Comparison of ENCODE assay signal across 11 cellular contexts in the genomic region with DNA sequence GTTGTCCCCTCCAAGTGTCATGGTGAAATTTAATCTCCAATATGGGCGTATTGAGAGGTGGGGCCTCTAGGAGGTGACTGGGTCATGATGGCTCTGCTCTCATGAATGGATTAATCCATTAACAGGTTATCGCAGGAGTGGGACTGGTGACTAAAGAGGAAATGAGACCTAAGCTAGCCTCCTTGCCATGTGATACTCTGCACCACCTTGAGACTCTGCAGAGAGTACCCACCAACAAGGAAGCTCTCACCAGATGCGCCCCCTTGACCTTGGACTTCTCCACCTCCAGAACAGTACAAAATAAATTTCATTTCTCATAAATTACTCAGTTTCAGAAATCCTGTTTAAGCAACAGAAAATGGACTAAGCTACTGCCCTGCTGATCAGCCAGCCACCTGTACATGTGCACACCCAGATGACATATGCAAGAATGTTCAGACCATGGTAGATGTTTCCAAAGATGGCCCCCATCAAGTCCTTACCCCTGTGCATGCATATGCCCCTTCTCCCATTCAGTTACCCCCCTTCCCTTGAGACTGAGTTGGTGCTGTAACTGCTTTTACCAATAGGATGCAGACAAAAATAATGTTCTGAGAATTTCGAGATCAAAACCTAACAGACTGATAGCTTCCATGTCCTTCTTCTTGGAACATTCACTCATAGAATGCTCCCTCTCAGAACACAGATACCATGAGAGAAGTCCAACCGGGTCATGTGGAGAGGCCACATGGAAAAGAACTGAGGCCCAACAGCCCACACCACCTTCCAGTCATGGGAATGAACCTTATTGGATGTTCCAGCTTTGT. TPM values are rescaled to one million over a fixed set of nuclear protein-coding genes. Genes with fewer than 3 reads are reported as not detected.
DNase-seq lines count a peak whose midpoint lies in the region; ATAC-seq and TF ChIP-seq lines count a peak whose summit lies in the region.
"Had no signal": no experiment of that assay in that cellular context is flagged by ENCODE, and none has a peak within 500 bp of the region (broad histone marks: within the 10 kb centered on the region; RNA-seq: fewer than 3 reads in every experiment).

No MANE protein-coding gene starts in this region.

- WGBS in thyroid gland, 2 donors: 91 to 94% methylated on average over 5 of the region's 5 CpGs

- DNase-seq in CD14-positive monocyte (ENCODE audit: low spot score) (no peak), activated B cell treated with CpG ODN at 0.5 μM for 24 hours (no peak), thyroid gland (no peak), AG08395 (ENCODE audit: low spot score) (no peak), islet precursor cell (no peak), CD1c-positive myeloid dendritic cell (ENCODE audit: extremely low spot score) (no peak)
- DNase-seq: DMS79, dorsolateral prefrontal cortex, NCI-H446 had no signal

- peak overlapping the region; percentile 80 to 92 (median 89) for H3K27ac Mint-ChIP-seq in CD14-positive monocyte
- H3K27ac Mint-ChIP-seq in activated B cell treated with CpG ODN at 0.5 μM for 24 hours: peak overlapping the region; percentile 85

- peak overlapping the region in 1 of 3 donors; percentile 11 for H3K27ac ChIP-seq in thyroid gland

- no peak overlapping the region for H3K4me3 ChIP-seq in thyroid gland (replicated peaks in 1 of 3)
- H3K4me3 ChIP-seq: dorsolateral prefrontal cortex had no signal

- H3K27me3 Mint-ChIP-seq in CD14-positive monocyte (ENCODE audit: low read depth in 3 of 3): no peaks in the 10 kb centered on the region
- no peaks in the 10 kb centered on the region for H3K27me3 Mint-ChIP-seq in activated B cell treated with CpG ODN at 0.5 μM for 24 hours

- H3K27me3 ChIP-seq in thyroid gland: no peaks in the 10 kb centered on the region
- H3K27me3 ChIP-seq: dorsolateral prefrontal cortex had no signal

- H3K4me3 Mint-ChIP-seq in CD14-positive monocyte (no peak overlapping the region), activated B cell treated with CpG ODN at 0.5 μM for 24 hours (peak overlapping the region; percentile 42)

- H3K36me3 Mint-ChIP-seq in CD14-positive monocyte (peaks cover 0 to 7% of the 10 kb centered on the region in 2 donors), activated B cell treated with CpG ODN at 0.5 μM for 24 hours (ENCODE audit: low read depth) (no peaks in the 10 kb centered on the region)

- H3K4me1 Mint-ChIP-seq in CD14-positive monocyte (peaks cover 85% of the 10 kb centered on the region), activated B cell treated with CpG ODN at 0.5 μM for 24 hours (peaks cover 81% of the 10 kb centered on the region)

- H3K9me3 Mint-ChIP-seq in CD14-positive monocyte: peaks cover 0 to 3% (median 0%) of the 10 kb centered on the region in 7 donors
- H3K9me3 Mint-ChIP-seq in activated B cell treated with CpG ODN at 0.5 μM for 24 hours: no peaks in the 10 kb centered on the region

- ATAC-seq in GM18873 (IDR thresholded peaks at IDR 0.05; ENCODE audit: low FRiP score, unreplicated experiment) (peak; percentile 43), HG02938 (IDR thresholded peaks at IDR 0.05; ENCODE audit: unreplicated experiment) (peak; percentile 41), activated B cell treated with CpG ODN at 0.5 μM for 24 hours (ENCODE audit: low read depth) (peak; percentile 45)

- TF ChIP-seq CTCF in CD14-positive monocyte (IDR thresholded peaks at IDR 0.05): no peak
- no peak for TF ChIP-seq CTCF in activated B cell treated with CpG ODN at 0.5 μM for 24 hours (IDR thresholded peaks at IDR 0.05)
- TF ChIP-seq CTCF in thyroid gland (IDR thresholded peaks at IDR 0.05): no peak

- CTCF ChIA-PET in activated B cell treated with CpG ODN at 0.5 μM for 24 hours (lab: Charles Lee): interaction anchor here (0.8 to 5.0 kb wide), 6 partner anchors 9 to 120 kb away, joined by 3 to 49 read pairs (median 4); a partner anchor contains a TSS

- no peaks in the 10 kb centered on the region for H3K36me3 ChIP-seq in thyroid gland

- POLR2A ChIA-PET in activated B cell treated with CpG ODN at 0.5 μM for 24 hours (lab: Charles Lee): interaction anchor here (0.7 to 5.7 kb wide), 14 partner anchors 9 to 119 kb away, joined by 3 to 96 read pairs (median 5); a partner anchor contains a TSS

- H3K4me1 ChIP-seq in thyroid gland: peaks cover 55 to 65% of the 10 kb centered on the region in 2 donors

- no peak for TF ChIP-seq POLR2A in thyroid gland (IDR thresholded peaks at IDR 0.05)

- no peaks in the 10 kb centered on the region for H3K9me3 ChIP-seq in thyroid gland

- intact Hi-C loops in CD14-positive monocyte (cut with micrococcal nuclease) (no loop called here), activated B cell treated with CpG ODN at 0.5 μM for 24 hours (cut with micrococcal nuclease) (loop anchor here (1.0 to 2.0 kb wide), 4 partner anchors 13 to 39 kb away; a partner anchor contains a TSS), thyroid gland (cut with DNase I) (no loop called here)

RNA-seq across cellular contexts. Expression of a gene that starts 28.4 kb away (rescaled TPM):
- polyA plus RNA-seq in CD14-positive monocyte: 10 to 100 TPM in 1 of 2 donors, 1 to 10 TPM in 1; 9.6 to 11.1 TPM
- 21.6 and 24.4 TPM in 2 replicates for total RNA-seq in activated B cell treated with CpG ODN at 0.5 μM for 24 hours
- 10 to 100 TPM; 28.1 to 68.0 (median 46.5) TPM for total RNA-seq in thyroid gland

RNA-seq across cellular contexts. Expression of a gene that starts 58.5 kb away (rescaled TPM):
- polyA plus RNA-seq in CD14-positive monocyte: 1 to 10 TPM; 3.9 to 6.1 TPM
- total RNA-seq in activated B cell treated with CpG ODN at 0.5 μM for 24 hours (5.0 and 6.8 TPM in 2 replicates), thyroid gland (10 to 100 TPM; 16.4 to 23.9 (median 18.2) TPM)
